In genomic region chr2:71907503-71907902, GRCh38 we compare ENCODE assay signal across 36 cellular contexts.
"Had no signal": no experiment of that assay in that cellular context is flagged by ENCODE, and none has a peak within 500 bp of the region (broad histone marks: within the 10 kb centered on the region; RNA-seq: fewer than 3 reads in every experiment).

No MANE protein-coding gene starts in this region.

- H3K9me3 ChIP-seq: body of pancreas had no signal

- ATAC-seq: activated CD4-positive, alpha-beta T cell treated with anti-CD3 and anti-CD28 coated beads for 36 hours; activated CD4-positive, CD25-positive, alpha-beta regulatory T cell treated with anti-CD3 and anti-CD28 coated beads, Interleukin-2, amount 50 U/mL, for 24 hours; activated CD8-positive, alpha-beta T cell treated with anti-CD3 and anti-CD28 coated beads, Interleukin-2, amount 10 ng/mL, durations not matched to agents 7 days and 5 days; activated naive CD4-positive, alpha-beta T cell treated with anti-CD3 and anti-CD28 coated beads, Interleukin-2, amount 50 U/mL, for 72 hours; body of pancreas; Right ventricle myocardium inferior; SK-N-SH treated with all-trans-retinoic acid at 6 μM for 48 hours; WTC11 had no signal

- H3K4me1 ChIP-seq: adrenal gland, body of pancreas, breast epithelium had no signal

- H3K4me3 ChIP-seq: adrenal gland, body of pancreas, breast epithelium, PC-9 had no signal

- H2AFZ ChIP-seq: PC-9 had no signal

- H3K4me2 ChIP-seq: KMS-11, PC-9 had no signal

- H3K27me3 ChIP-seq: body of pancreas had no signal

- H3K27ac ChIP-seq: adrenal gland, body of pancreas, breast epithelium, KMS-11, PC-9, RWPE1 had no signal

- H3K36me3 ChIP-seq: adrenal gland, breast epithelium had no signal

- H3K9ac ChIP-seq: KMS-11 had no signal

- DNase-seq: activated CD4-positive, alpha-beta T cell treated with anti-CD3 and anti-CD28 coated beads for 36 hours; activated CD4-positive, alpha-beta T cell treated with anti-CD3 and anti-CD28 coated beads, Interleukin-2, amount 10 ng/mL, durations not matched to agents 7 days and 5 days; activated CD4-positive, alpha-beta T cell treated with anti-CD3 and anti-CD28 coated beads, Interleukin-2, amount 50 U/mL, for 48 hours; activated CD8-positive, alpha-beta T cell treated with anti-CD3 and anti-CD28 coated beads, Interleukin-2, amount 10 ng/mL, durations not matched to agents 7 days and 5 days; activated gamma-delta T cell treated with Interleukin-2 at 50 U/mL for 16 hours; activated naive CD4-positive, alpha-beta T cell treated with anti-CD3 and anti-CD28 coated beads for 36 hours; activated T-cell treated with anti-CD3 and anti-CD28 coated beads, Interleukin-2, amount 50 U/mL, for 24 hours; body of pancreas; MM.1S; NCI-H1092 treated with DMSO at 0.1 percent for 48 hours; NCI-H1417; NCI-H146; NCI-H187; NCI-H2029 treated with DMSO at 0.1 percent for 48 hours; NCI-H2107; NCI-H2171; NCI-H510A; NCI-H526; NCI-H748 treated with DMSO at 0.1 percent for 48 hours; NK-92 treated with Interleukin-12 subunit alpha and Interleukin-12 subunit beta, amount 100 ng/mL, for 24 hours; PC-9; SIG-M5; T-helper 1 cell; T-helper 2 cell; T-helper 9 cell had no signal

- FAIRE-seq: astrocyte, RCC 7860 had no signal
